In genomic region chr17:28397687-28398279, GRCh38 we compare ENCODE assay signal across 20 cellular contexts. TPM values are rescaled to one million over a fixed set of nuclear protein-coding genes. Genes with fewer than 3 reads are reported as not detected.
A peak's percentile ranks its signal among the peaks of the same experiment; 100 is the strongest.
DNase-seq lines count a peak whose midpoint lies in the region; ATAC-seq and TF ChIP-seq lines count a peak whose summit lies in the region.
"Had no signal": no experiment of that assay in that cellular context is flagged by ENCODE, and none has a peak within 500 bp of the region (broad histone marks: within the 10 kb centered on the region; RNA-seq: fewer than 3 reads in every experiment).

No MANE protein-coding gene starts in this region.

- H3K9me3 Mint-ChIP-seq in CD14-positive monocyte (no peaks in the 10 kb centered on the region), glutamatergic neuron (ENCODE audit: unreplicated experiment) (peaks cover 4% of the 10 kb centered on the region)
- H3K9me3 Mint-ChIP-seq: T-helper 1 cell treated with Interleukin-12 subunit alpha and Interleukin-12 subunit beta and Interleukin-4 antibody, amounts not matched to agents 30 μg/mL and 1 μg/mL, for 36 hours had no signal

- POLR2A ChIA-PET in Panc1 (lab: Charles Lee) (no interaction called here), GM10248 (lab: Yijun Ruan, JAX) (no interaction called here)

- H3K9me3 ChIP-seq in Panc1 (ENCODE audit: control insufficient read depth, insufficient read depth, low read depth, low read length): no peaks in the 10 kb centered on the region
- no peaks in the 10 kb centered on the region for H3K9me3 ChIP-seq in osteoblast (ENCODE audit: low read depth, low read length)
- H3K9me3 ChIP-seq: BE2C had no signal

- BruUV-seq in Panc1 (replicated peaks; lab: Mats Ljungman, UMichigan): no TSS peak

- peaks cover 2% of the 10 kb centered on the region in 3 donors for H3K27me3 Mint-ChIP-seq in CD14-positive monocyte (ENCODE audit: low read depth in 3 of 3)
- peaks cover 19% of the 10 kb centered on the region for H3K27me3 Mint-ChIP-seq in glutamatergic neuron (ENCODE audit: unreplicated experiment)

- peaks cover 4% of the 10 kb centered on the region for H4K20me1 ChIP-seq in osteoblast (ENCODE audit: insufficient read depth, low read length)

- H2AFZ ChIP-seq in osteoblast (ENCODE audit: low read length): no peak overlapping the region

- H3K27ac Mint-ChIP-seq in CD14-positive monocyte: peak overlapping the region in 5 of 7 donors; percentile 18 to 77 (median 70)
- peak overlapping the region; percentile 85 for H3K27ac Mint-ChIP-seq in glutamatergic neuron (ENCODE audit: unreplicated experiment)
- H3K27ac Mint-ChIP-seq: activated CD8-positive, alpha-beta T cell treated with anti-CD3 and anti-CD28 coated beads, Interleukin-2, amount 10 ng/mL, durations not matched to agents 7 days and 5 days; T-helper 1 cell treated with Interleukin-12 subunit alpha and Interleukin-12 subunit beta and Interleukin-4 antibody, amounts not matched to agents 30 μg/mL and 1 μg/mL, for 36 hours had no signal

- peaks cover 8% of the 10 kb centered on the region; the same call in 1 of the 2 replicates for H3K4me1 ChIP-seq in Panc1 (ENCODE audit: control insufficient read depth, insufficient read depth, low read length)
- H3K4me1 ChIP-seq in osteoblast (ENCODE audit: insufficient read depth, low read length): peaks cover 9% of the 10 kb centered on the region
- H3K4me1 ChIP-seq: BE2C had no signal

- H3K36me3 ChIP-seq in Panc1 (ENCODE audit: control insufficient read depth, insufficient read depth, low read length) (no peaks in the 10 kb centered on the region), osteoblast (ENCODE audit: insufficient read depth, low read length) (peaks cover 26% of the 10 kb centered on the region)

- H3K4me3 Mint-ChIP-seq in CD14-positive monocyte: no peak overlapping the region
- peak overlapping the region; percentile 48 for H3K4me3 Mint-ChIP-seq in glutamatergic neuron (ENCODE audit: unreplicated experiment)
- H3K4me3 Mint-ChIP-seq: activated CD8-positive, alpha-beta T cell treated with anti-CD3 and anti-CD28 coated beads, Interleukin-2, amount 10 ng/mL, durations not matched to agents 7 days and 5 days; T-helper 1 cell treated with Interleukin-12 subunit alpha and Interleukin-12 subunit beta and Interleukin-4 antibody, amounts not matched to agents 30 μg/mL and 1 μg/mL, for 36 hours had no signal

- H3K4me1 Mint-ChIP-seq in CD14-positive monocyte (peaks cover 15% of the 10 kb centered on the region), glutamatergic neuron (ENCODE audit: low read depth, unreplicated experiment) (peaks cover 10% of the 10 kb centered on the region)

- intact Hi-C loops in CD14-positive monocyte (cut with micrococcal nuclease): no loop called here
- intact Hi-C loops in Panc1 (cut with micrococcal nuclease; ENCODE audit: unreplicated experiment): no loop called here

- CTCF ChIA-PET in Panc1 (lab: Charles Lee) (no interaction called here), GM10248 (lab: Yijun Ruan, JAX) (interaction anchor here (2.2 to 4.2 kb wide), 2 partner anchors 19 kb away, joined by 7 to 37 read pairs; no protein-coding TSS in a partner anchor)

- peak; percentile 35 for ATAC-seq in Panc1
- ATAC-seq in GM18505 (IDR thresholded peaks at IDR 0.05; ENCODE audit: unreplicated experiment): no peak

- H3K79me2 ChIP-seq in osteoblast (ENCODE audit: insufficient read depth, low read length): no peaks in the 10 kb centered on the region

- TF ChIP-seq CTCF in CD14-positive monocyte (IDR thresholded peaks at IDR 0.05) (no peak), Panc1 (IDR thresholded peaks at IDR 0.05) (no peak), glutamatergic neuron (IDR thresholded peaks at IDR 0.05; ENCODE audit: partially characterized antibody, unreplicated experiment) (no peak), osteoblast (IDR thresholded peaks at IDR 0.05; ENCODE audit: extremely low read depth, low read depth, low read length) (no peak), GM10248 (IDR thresholded peaks at IDR 0.05; ENCODE audit: control extremely low read depth, extremely low read depth, low read depth, missing control alignments) (no peak)

- H3K27ac ChIP-seq in Panc1 (ENCODE audit: low read length): no peak overlapping the region; the same call in 1 of the 2 replicates
- no peak overlapping the region for H3K27ac ChIP-seq in osteoblast (ENCODE audit: low read depth, low read length)

- H3K4me3 ChIP-seq in Panc1 (ENCODE audit: low read depth in 2 of 2, low read length in 2 of 2) (no peak overlapping the region), osteoblast (ENCODE audit: insufficient read depth, low read length) (no peak overlapping the region)

- in situ Hi-C loops in Panc1 (cut with HindIII; ENCODE audit: low pct_unique_long_range_greater_than_20kb, low sequenced_read_pairs): no loop called here

- H3K27me3 ChIP-seq in Panc1 (ENCODE audit: control insufficient read depth, insufficient read depth, low read length) (no peaks in the 10 kb centered on the region), osteoblast (ENCODE audit: insufficient read depth, low read length) (no peaks in the 10 kb centered on the region)
- H3K27me3 ChIP-seq: BE2C had no signal

- DNase-seq in CD14-positive monocyte (ENCODE audit: low spot score): no peak
- DNase-seq in Panc1 (ENCODE audit: low read depth, low spot score): no peak
- no peak for DNase-seq in glutamatergic neuron
- DNase-seq in osteoblast (ENCODE audit: insufficient read length, low spot score, missing footprints): peak; percentile 67
- DNase-seq in GM10248 (ENCODE audit: extremely low spot score): no peak
- DNase-seq in NOMO-1 treated with DMSO at 0.1 percent for 48 hours (lab: John Stamatoyannopoulos, UW; ENCODE audit: unreplicated experiment): no peak
- DNase-seq: activated CD4-positive, CD25-positive, alpha-beta regulatory T cell; activated CD8-positive, alpha-beta T cell treated with anti-CD3 and anti-CD28 coated beads, Interleukin-2, amount 10 ng/mL, durations not matched to agents 7 days and 5 days; amniotic stem cell; BE2C; central memory CD4-positive, alpha-beta T cell; Kasumi-1; NCI-H1105 treated with DMSO at 0.1 percent for 48 hours; stimulated activated CD4-positive, alpha-beta T cell treated with anti-CD3 and anti-CD28 coated beads, Interleukin-2, amount 100 ng/mL, for 24 hours had no signal

- TF ChIP-seq POLR2A in GM18505 (IDR thresholded peaks at IDR 0.05; ENCODE audit: borderline replicate concordance, extremely low read depth, insufficient read depth, insufficient read length): no peak

- H3K4me2 ChIP-seq in osteoblast (ENCODE audit: insufficient read depth, low read length): no peak overlapping the region

- H3K36me3 Mint-ChIP-seq in CD14-positive monocyte (peaks cover 39 to 55% of the 10 kb centered on the region in 2 donors), glutamatergic neuron (ENCODE audit: unreplicated experiment) (peaks cover 11% of the 10 kb centered on the region)

RNA-seq across cellular contexts. Expression of gene SLC46A1, which starts 8.2 kb away (rescaled TPM):
- polyA plus RNA-seq in CD14-positive monocyte: 1 to 10 TPM; 1.5 to 1.7 TPM
- 16.9 TPM for total RNA-seq in Panc1 (2021; ENCODE audit: unreplicated experiment)
- 12.0 TPM for polyA plus RNA-seq in Panc1 (2012; ENCODE audit: insufficient read length)
- total RNA-seq in glutamatergic neuron (ENCODE audit: unreplicated experiment): 6.3 TPM
- total RNA-seq in osteoblast: 6.8 and 8.0 TPM in 2 replicates

RNA-seq across cellular contexts. Expression of gene SARM1, which starts 26.3 kb away (rescaled TPM):
- polyA plus RNA-seq in CD14-positive monocyte: under 1 TPM; 0.78 to 0.90 TPM
- 17.4 TPM for total RNA-seq in Panc1 (2021; ENCODE audit: unreplicated experiment)
- 16.8 TPM for polyA plus RNA-seq in Panc1 (2012; ENCODE audit: insufficient read length)
- total RNA-seq in glutamatergic neuron (ENCODE audit: unreplicated experiment): 100 TPM
- 5.8 and 5.9 TPM in 2 replicates for total RNA-seq in osteoblast

RNA-seq across cellular contexts. Expression of gene VTN, which starts 27.7 kb away (rescaled TPM):
- polyA plus RNA-seq in CD14-positive monocyte: not detected
- total RNA-seq in Panc1 (2021; ENCODE audit: unreplicated experiment) (2.3 TPM), glutamatergic neuron (ENCODE audit: unreplicated experiment) (0.25 TPM), osteoblast (under 0.01 TPM in 1 of 2 replicates, not detected in the other)
- 2.4 TPM for polyA plus RNA-seq in Panc1 (2012; ENCODE audit: insufficient read length)
- total RNA-seq: activated CD8-positive, alpha-beta T cell treated with anti-CD3 and anti-CD28 coated beads, Interleukin-2, amount 10 ng/mL, durations not matched to agents 7 days and 5 days had no signal

RNA-seq across cellular contexts. Expression of gene SEBOX, which starts 32.8 kb away (rescaled TPM):
- polyA plus RNA-seq in CD14-positive monocyte: not detected
- not detected for total RNA-seq in Panc1 (2021; ENCODE audit: unreplicated experiment)
- polyA plus RNA-seq in Panc1 (2012; ENCODE audit: insufficient read length): not detected
- total RNA-seq in glutamatergic neuron (ENCODE audit: unreplicated experiment): not detected
- total RNA-seq in osteoblast: not detected in 2 replicates
- total RNA-seq: activated CD8-positive, alpha-beta T cell treated with anti-CD3 and anti-CD28 coated beads, Interleukin-2, amount 10 ng/mL, durations not matched to agents 7 days and 5 days; mucosa of gallbladder; OCI-LY7; omental fat pad; subcutaneous adipose tissue had no signal

RNA-seq across cellular contexts. Expression of gene POLDIP2, which starts 40.5 kb away (rescaled TPM):
- polyA plus RNA-seq in CD14-positive monocyte: 10 to 100 TPM; 72.4 to 76.9 TPM
- total RNA-seq in Panc1 (2021; ENCODE audit: unreplicated experiment) (175 TPM), glutamatergic neuron (ENCODE audit: unreplicated experiment) (73.5 TPM), osteoblast (82.9 and 84.6 TPM in 2 replicates)
- polyA plus RNA-seq in Panc1 (2012; ENCODE audit: insufficient read length): 163 TPM
